ENCODE assay signal across 8 cellular contexts in the genomic region with DNA sequence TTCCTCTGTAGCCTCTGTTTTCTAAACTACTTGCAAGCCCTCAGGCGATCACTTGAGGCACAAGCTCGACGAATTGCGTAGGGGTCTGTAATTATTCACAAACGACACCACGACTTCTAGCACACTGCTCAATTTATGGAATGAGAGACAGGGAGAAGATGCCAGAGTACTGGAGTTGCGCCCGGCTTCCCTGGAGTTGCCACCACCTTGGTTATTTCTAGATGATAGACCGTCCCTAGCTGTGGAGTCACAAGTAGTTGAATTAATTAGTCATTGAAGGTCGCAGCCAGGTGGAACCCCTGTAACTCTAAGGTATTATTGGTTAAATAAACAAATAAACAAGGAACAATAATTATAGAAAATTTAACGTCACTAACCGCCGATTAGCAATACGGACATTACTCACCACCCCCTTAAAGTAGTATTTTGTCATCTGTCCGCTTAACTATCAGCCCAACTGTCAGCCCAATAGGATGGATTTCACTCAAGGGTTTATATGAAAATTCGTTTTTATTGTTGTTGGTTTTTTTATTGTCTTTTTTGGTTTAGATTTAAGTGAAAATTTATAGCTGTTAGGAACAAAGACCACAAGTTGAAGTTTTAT. TPM values are rescaled to one million over a fixed set of nuclear protein-coding genes. Genes with fewer than 3 reads are reported as not detected.
DNase-seq lines count a peak whose midpoint lies in the region; ATAC-seq and TF ChIP-seq lines count a peak whose summit lies in the region.

No MANE protein-coding gene starts in this region.

- no peaks in the 10 kb centered on the region for H3K36me3 ChIP-seq in prostate gland

- intact Hi-C loops in prostate gland (cut with DNase I), result no loop called here

- H3K27ac ChIP-seq in prostate gland, result peak overlapping the region; percentile 95 to 98

- no peaks in the 10 kb centered on the region for H3K9me3 ChIP-seq in prostate gland

- WGBS in prostate gland, result 15% methylated on average over 16 of the region's 16 CpGs

- peaks cover 5% of the 10 kb centered on the region for H3K4me1 ChIP-seq in prostate gland (replicated peaks)

- H3K27me3 ChIP-seq in prostate gland (replicated peaks; ENCODE audit: insufficient read depth), result no peaks in the 10 kb centered on the region

- DNase-seq in ELR (ENCODE audit: low read depth), result peak; percentile 51
- no peak for DNase-seq in fibroblast of pulmonary artery (ENCODE audit: low read depth)
- no peak for DNase-seq in prostate gland (ENCODE audit: low spot score)
- DNase-seq in stimulated activated naive CD4-positive, alpha-beta T cell treated with Interleukin-2 at 50 U/mL for 16 hours (lab: John Stamatoyannopoulos, UW), result no peak
- no peak for DNase-seq in GM19240 (ENCODE audit: insufficient read length, low spot score)
- DNase-seq in stimulated activated CD4-positive, alpha-beta T cell treated with anti-CD3 and anti-CD28 coated beads, Interleukin-4, amount 100 ng/mL, for 4 hours, result no peak

- peak overlapping the region; percentile 85 for H3K4me3 ChIP-seq in fibroblast of pulmonary artery (replicated peaks; ENCODE audit: low read depth, low read length)
- H3K4me3 ChIP-seq in prostate gland, result peak overlapping the region; percentile 63 to 64

- ATAC-seq in HG02938 (IDR thresholded peaks at IDR 0.05; ENCODE audit: unreplicated experiment) (peak; percentile 39), SK-N-SH treated with all-trans-retinoic acid at 6 μM for 48 hours (peak; percentile 73)

- no peak for TF ChIP-seq POLR2A in prostate gland (IDR thresholded peaks at IDR 0.05)

- TF ChIP-seq CTCF in fibroblast of pulmonary artery (IDR thresholded peaks at IDR 0.05; ENCODE audit: low read length, missing control alignments) (peak; percentile 0), prostate gland (IDR thresholded peaks at IDR 0.05) (peak in 1 of 4 experiments; percentile 3)

TF ChIP-seq in SK-N-SH treated with all-trans-retinoic acid at 6 μM for 48 hours, 23 proteins besides CTCF, POLR2A, EP300 and RAD21:
- TF ChIP-seq ZNF8 (CRISPR knock-in tag; IDR thresholded peaks at IDR 0.05) (peak; percentile 68), CSDC2 (CRISPR knock-in tag; IDR thresholded peaks at IDR 0.05) (no peak)
- TF ChIP-seq, protein P1, sequence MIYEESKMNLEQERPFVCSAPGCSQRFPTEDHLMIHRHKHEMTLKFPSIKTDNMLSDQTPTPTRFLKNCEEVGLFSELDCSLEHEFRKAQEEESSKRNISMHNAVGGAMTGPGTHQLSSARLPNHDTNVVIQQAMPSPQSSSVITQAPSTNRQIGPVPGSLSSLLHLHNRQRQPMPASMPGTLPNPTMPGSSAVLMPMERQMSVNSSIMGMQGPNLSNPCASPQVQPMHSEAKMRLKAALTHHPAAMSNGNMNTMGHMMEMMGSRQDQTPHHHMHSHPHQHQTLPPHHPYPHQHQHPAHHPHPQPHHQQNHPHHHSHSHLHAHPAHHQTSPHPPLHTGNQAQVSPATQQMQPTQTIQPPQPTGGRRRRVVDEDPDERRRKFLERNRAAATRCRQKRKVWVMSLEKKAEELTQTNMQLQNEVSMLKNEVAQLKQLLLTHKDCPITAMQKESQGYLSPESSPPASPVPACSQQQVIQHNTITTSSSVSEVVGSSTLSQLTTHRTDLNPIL (CRISPR knock-in tag; IDR thresholded peaks at IDR 0.05; ENCODE audit: low read depth), result no peak
- TF ChIP-seq, protein P2, sequence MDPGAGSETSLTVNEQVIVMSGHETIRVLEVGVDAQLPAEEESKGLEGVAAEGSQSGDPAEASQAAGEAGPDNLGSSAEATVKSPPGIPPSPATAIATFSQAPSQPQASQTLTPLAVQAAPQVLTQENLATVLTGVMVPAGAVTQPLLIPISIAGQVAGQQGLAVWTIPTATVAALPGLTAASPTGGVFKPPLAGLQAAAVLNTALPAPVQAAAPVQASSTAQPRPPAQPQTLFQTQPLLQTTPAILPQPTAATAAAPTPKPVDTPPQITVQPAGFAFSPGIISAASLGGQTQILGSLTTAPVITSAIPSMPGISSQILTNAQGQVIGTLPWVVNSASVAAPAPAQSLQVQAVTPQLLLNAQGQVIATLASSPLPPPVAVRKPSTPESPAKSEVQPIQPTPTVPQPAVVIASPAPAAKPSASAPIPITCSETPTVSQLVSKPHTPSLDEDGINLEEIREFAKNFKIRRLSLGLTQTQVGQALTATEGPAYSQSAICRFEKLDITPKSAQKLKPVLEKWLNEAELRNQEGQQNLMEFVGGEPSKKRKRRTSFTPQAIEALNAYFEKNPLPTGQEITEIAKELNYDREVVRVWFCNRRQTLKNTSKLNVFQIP (CRISPR knock-in tag; IDR thresholded peaks at IDR 0.05; ENCODE audit: borderline replicate concordance, low read depth), result no peak

RNA-seq across cellular contexts. Expression of gene AZI2, which starts 0.9 kb away (rescaled TPM):
- total RNA-seq in prostate gland, result 10 to 100 TPM; 45.4 to 55.2 TPM

RNA-seq across cellular contexts. Expression of gene ZCWPW2, which starts 1.0 kb away (rescaled TPM):
- 1 to 10 TPM in 1 of 2 donors, under 1 TPM in 1; 0.80 to 1.7 TPM for total RNA-seq in prostate gland
